8 cellular contexts compared by ENCODE assay signal in the genomic region with DNA sequence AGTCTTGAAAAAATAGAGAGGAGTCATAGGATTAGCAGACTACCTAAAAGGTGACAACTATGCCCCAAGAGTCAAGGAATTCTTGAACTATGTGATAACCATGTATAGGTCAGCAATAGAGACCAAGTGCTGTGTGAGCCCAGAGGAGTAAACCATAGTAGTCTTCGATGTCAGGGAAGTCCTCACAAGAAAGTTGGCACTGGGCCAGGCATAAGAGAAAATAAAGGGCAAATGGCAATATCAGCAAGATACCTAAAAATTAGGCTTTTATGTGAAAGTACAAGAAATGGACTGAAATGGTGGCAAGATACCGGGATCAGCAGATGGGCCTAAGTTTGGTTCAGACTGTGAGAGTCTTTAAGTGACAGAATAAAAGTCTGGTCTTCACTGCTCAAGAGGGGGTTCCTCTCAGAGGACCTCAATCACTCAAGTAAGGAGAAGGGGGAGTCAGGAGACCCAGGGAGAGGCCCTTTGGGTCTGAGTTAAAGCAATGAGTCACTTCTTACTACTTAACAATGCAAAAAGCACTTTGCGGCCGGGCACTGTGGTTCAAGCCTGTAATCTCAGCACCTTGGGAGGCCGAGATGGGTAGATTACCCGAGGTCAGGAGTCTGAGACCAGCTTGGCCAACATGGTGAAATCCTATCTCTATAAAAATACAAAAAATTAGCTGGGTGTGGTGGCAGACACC.
DNase-seq lines count a peak whose midpoint lies in the region; ATAC-seq and TF ChIP-seq lines count a peak whose summit lies in the region.

No MANE protein-coding gene starts in this region.

- TF ChIP-seq CTCF in choroid plexus epithelial cell (conservative IDR thresholded peaks at IDR 0.05; ENCODE audit: low read depth, low read length) = no peak
- no peak for TF ChIP-seq CTCF in vagina (IDR thresholded peaks at IDR 0.05)

- DNase-seq in Daoy (ENCODE audit: low read depth) (peak; percentile 54), choroid plexus epithelial cell (ENCODE audit: low read depth) (peak; percentile 28), amniotic stem cell (lab: John Stamatoyannopoulos, UW) (no peak), cardiac septum (ENCODE audit: low spot score) (no peak), vagina (ENCODE audit: extremely low spot score in 2 of 2) (no peak)
- DNase-seq in activated naive CD4-positive, alpha-beta T cell treated with anti-CD3 and anti-CD28 coated beads, Interleukin-2, amount 50 U/mL, for 16 hours = no peak

- H3K27ac ChIP-seq in vagina = no peak overlapping the region

- intact Hi-C loops in cardiac septum (cut with DNase I) (no loop called here), vagina (cut with DNase I) (loop anchor here (2.0 kb wide), 1 partner anchor 17 kb away; no protein-coding TSS in a partner anchor)

- TF ChIP-seq POLR2A in vagina (IDR thresholded peaks at IDR 0.05) = no peak

- H3K4me1 ChIP-seq in vagina = no peaks in the 10 kb centered on the region

- no peaks in the 10 kb centered on the region for H3K9me3 ChIP-seq in vagina

- no peaks in the 10 kb centered on the region for H3K36me3 ChIP-seq in vagina

- H3K27me3 ChIP-seq in vagina = no peaks in the 10 kb centered on the region

- H3K4me3 ChIP-seq in choroid plexus epithelial cell (ENCODE audit: low read depth, low read length) (no peak overlapping the region), vagina (no peak overlapping the region)

- ATAC-seq in GM21367 (IDR thresholded peaks at IDR 0.05; ENCODE audit: unreplicated experiment) (peak; percentile 50), HG03460 (IDR thresholded peaks at IDR 0.05; ENCODE audit: unreplicated experiment) (peak; percentile 53)

Comparison
In these comparisons a context has a peak if more than half of its experiments do, and no peak if none do; other contexts are left out.
1. DNase-seq: peak in Daoy (single experiment) and choroid plexus epithelial cell (single experiment); none in amniotic stem cell (single experiment), cardiac septum (single experiment), vagina (0 of 2) and activated naive CD4-positive, alpha-beta T cell treated with anti-CD3 and anti-CD28 coated beads, Interleukin-2, amount 50 U/mL, for 16 hours (single experiment).